ENCODE assay signal across 8 cellular contexts in genomic region chr1:113904674-113905434, GRCh38. TPM values are rescaled to one million over a fixed set of nuclear protein-coding genes. Genes with fewer than 3 reads are reported as not detected.
DNase-seq lines count a peak whose midpoint lies in the region; ATAC-seq and TF ChIP-seq lines count a peak whose summit lies in the region.

Gene AP4B1 (minus strand): TSS chr1:113904799. CDS start chr1:113904717, 82 bp downstream.
Gene DCLRE1B (plus strand): TSS chr1:113905326. CDS start chr1:113905587, 261 bp downstream.

- POLR2A ChIA-PET in RWPE1 (lab: Yijun Ruan, JAX; ENCODE audit: low non-redundant PET), result interaction anchor here (0.5 to 2.4 kb wide), 3 partner anchors 25 to 608 kb away, joined by 3 to 19 read pairs (median 4); partner anchors contain the start of genes HIPK1 and RSBN1

- H3K4me1 Mint-ChIP-seq in activated T-helper 17 cell treated with anti-CD3 and anti-CD28 coated beads, Interleukin-2, amount 50 U/mL, for 72 hours, result peaks cover 39% of the 10 kb centered on the region
- peaks cover 50 to 66% of the 10 kb centered on the region in 2 donors for H3K4me1 Mint-ChIP-seq in natural killer cell

- DNase-seq in ELR (ENCODE audit: low read depth) (peak; percentile 100), H4 (ENCODE audit: low spot score) (peak; percentile 98), LNCaP clone FGC (ENCODE audit: low read depth) (peak; percentile 99), RWPE1 (ENCODE audit: low spot score) (peak; percentile 97), fibroblast of mammary gland (ENCODE audit: low read depth) (peak; percentile 100), natural killer cell (peak; percentile 91)
- DNase-seq in stimulated activated naive CD4-positive, alpha-beta T cell treated with Interleukin-2 at 50 U/mL for 16 hours (lab: John Stamatoyannopoulos, UW), result peak; percentile 99

- H3K4me3 ChIP-seq in LNCaP clone FGC (ENCODE audit: low read depth, low read length) (peak within 1 kb of the TSS; percentile 86), fibroblast of mammary gland (ENCODE audit: control insufficient read depth, low read depth, low read length) (peak within 1 kb of the TSS; percentile 81)

- H3K27ac Mint-ChIP-seq in activated T-helper 17 cell treated with anti-CD3 and anti-CD28 coated beads, Interleukin-2, amount 50 U/mL, for 72 hours, result peak within 1 kb of the TSS; percentile 84
- H3K27ac Mint-ChIP-seq in natural killer cell, result peak within 1 kb of the TSS; percentile 99

- H3K4me3 Mint-ChIP-seq in activated T-helper 17 cell treated with anti-CD3 and anti-CD28 coated beads, Interleukin-2, amount 50 U/mL, for 72 hours, result peak within 1 kb of the TSS; percentile 96
- peak within 1 kb of the TSS; percentile 98 for H3K4me3 Mint-ChIP-seq in natural killer cell

- H3K36me3 Mint-ChIP-seq in activated T-helper 17 cell treated with anti-CD3 and anti-CD28 coated beads, Interleukin-2, amount 50 U/mL, for 72 hours (ENCODE audit: low read depth), result peaks cover 91% of the 10 kb centered on the region
- peaks cover 8% of the 10 kb centered on the region for H3K36me3 Mint-ChIP-seq in natural killer cell

- no peaks in the 10 kb centered on the region for H3K9me3 Mint-ChIP-seq in activated T-helper 17 cell treated with anti-CD3 and anti-CD28 coated beads, Interleukin-2, amount 50 U/mL, for 72 hours
- no peaks in the 10 kb centered on the region for H3K9me3 Mint-ChIP-seq in natural killer cell

- ATAC-seq in activated T-helper 17 cell treated with anti-CD3 and anti-CD28 coated beads, Interleukin-2, amount 50 U/mL, for 72 hours (replicated peaks), result peak; percentile 91
- ATAC-seq in natural killer cell, result peak; percentile 91 to 98 (median 91)

- TF ChIP-seq CTCF in LNCaP clone FGC (IDR thresholded peaks at IDR 0.05; ENCODE audit: control insufficient read depth, extremely low read depth, insufficient read depth) (peak; percentile 71), RWPE1 (conservative IDR thresholded peaks at IDR 0.05; ENCODE audit: low read depth) (peak; percentile 40), fibroblast of mammary gland (conservative IDR thresholded peaks at IDR 0.05; ENCODE audit: control insufficient read depth, insufficient read depth, low read depth, low read length) (peak; percentile 54), natural killer cell (IDR thresholded peaks at IDR 0.05) (peak; percentile 62)

- H3K27ac ChIP-seq in RWPE1, result peak within 1 kb of the TSS; percentile 94

- intact Hi-C loops in natural killer cell (cut with micrococcal nuclease), result loop anchor here (1.0 to 2.0 kb wide), 6 partner anchors 24 to 146 kb away; partner anchors contain the start of genes HIPK1, PHTF1, PTPN22 and RSBN1

- CTCF ChIA-PET in RWPE1 (lab: Yijun Ruan, JAX), result interaction anchor here (0.6 to 2.8 kb wide), 2 partner anchors 25 to 50 kb away, joined by 3 to 16 read pairs; partner anchors contain the start of gene HIPK1

- no peaks in the 10 kb centered on the region for H3K27me3 Mint-ChIP-seq in activated T-helper 17 cell treated with anti-CD3 and anti-CD28 coated beads, Interleukin-2, amount 50 U/mL, for 72 hours
- no peaks in the 10 kb centered on the region for H3K27me3 Mint-ChIP-seq in natural killer cell (ENCODE audit: low read depth in 2 of 2)

RNA-seq across cellular contexts. Expression of gene AP4B1, which starts in this region (rescaled TPM):
- total RNA-seq in H4 (2014; rRNA removed; shearing (Covaris generic)), result 6.9 and 9.4 TPM in 2 replicates
- 10 to 100 TPM; 46.5 to 61.7 TPM for total RNA-seq in activated T-helper 17 cell treated with anti-CD3 and anti-CD28 coated beads, Interleukin-2, amount 50 U/mL, for 72 hours
- total RNA-seq in natural killer cell, result 10 to 100 TPM; 64.0 to 78.7 (median 77.6) TPM

RNA-seq across cellular contexts. Expression of gene DCLRE1B, which starts in this region (rescaled TPM):
- total RNA-seq in H4 (2014; rRNA removed; shearing (Covaris generic)), result 5.7 and 6.0 TPM in 2 replicates
- 10 to 100 TPM; 16.1 to 21.4 TPM for total RNA-seq in activated T-helper 17 cell treated with anti-CD3 and anti-CD28 coated beads, Interleukin-2, amount 50 U/mL, for 72 hours
- 1 to 10 TPM; 5.5 to 6.8 (median 5.9) TPM for total RNA-seq in natural killer cell

Comparison
In these comparisons a context has a peak if more than half of its experiments do, and no peak if none do; other contexts are left out.
1. Peak in every context shown above with its lines: DNase-seq, ATAC-seq, H3K4me3 ChIP-seq and H3K27ac ChIP-seq.